35 cellular contexts compared by ENCODE assay signal in genomic region chr2:108226570-108226969, GRCh38. TPM values are rescaled to one million over a fixed set of nuclear protein-coding genes. Genes with fewer than 3 reads are reported as not detected.
"Had no signal": no experiment of that assay in that cellular context is flagged by ENCODE, and none has a peak within 500 bp of the region (broad histone marks: within the 10 kb centered on the region; RNA-seq: fewer than 3 reads in every experiment).

No MANE protein-coding gene starts in this region.

- H3K9me3 ChIP-seq: gastrocnemius medialis had no signal

- FAIRE-seq: colon, TTC549 had no signal

- H3K27me3 ChIP-seq: adrenal gland, body of pancreas, esophagus muscularis mucosa, foreskin keratinocyte, gastrocnemius medialis, heart left ventricle had no signal

- H3K36me3 Mint-ChIP-seq: activated naive CD8-positive, alpha-beta T cell treated with anti-CD3 and anti-CD28 coated beads for 36 hours had no signal

- H3K27ac ChIP-seq: adrenal gland, body of pancreas, esophagus muscularis mucosa, foreskin keratinocyte, gastrocnemius medialis, heart left ventricle, VCaP had no signal

- DNase-seq: activated CD4-positive, alpha-beta memory T cell treated with anti-CD3 and anti-CD28 coated beads, Interleukin-2, amount 10 ng/mL, durations not matched to agents 7 days and 5 days; activated CD4-positive, alpha-beta T cell treated with anti-CD3 and anti-CD28 coated beads for 1 hour; activated CD4-positive, alpha-beta T cell treated with anti-CD3 and anti-CD28 coated beads for 4 hours; activated CD4-positive, alpha-beta T cell treated with anti-CD3 and anti-CD28 coated beads, Interleukin-2, amount 10 ng/mL, durations not matched to agents 7 days and 5 days; activated CD4-positive, alpha-beta T cell treated with anti-CD3 and anti-CD28 coated beads, Interleukin-2, amount 50 U/mL, for 4 hours; activated CD8-positive, alpha-beta memory T cell treated with anti-CD3 and anti-CD28 coated beads for 24 hours; activated effector memory CD4-positive, alpha-beta T cell treated with anti-CD3 and anti-CD28 coated beads, Interleukin-2, amount 50 U/mL, for 16 hours; activated naive CD4-positive, alpha-beta T cell treated with anti-CD3 and anti-CD28 coated beads for 36 hours; activated naive CD8-positive, alpha-beta T cell treated with anti-CD3 and anti-CD28 coated beads for 36 hours; activated naive CD8-positive, alpha-beta T cell treated with anti-CD3 and anti-CD28 coated beads, Interleukin-2, amount 50 U/mL, for 24 hours; activated T-cell treated with anti-CD3 and anti-CD28 coated beads, Interleukin-2, amount 50 U/mL, for 4 hours; adrenal gland; amygdala; aorta; body of pancreas; caudate nucleus; cortex of kidney; dermis blood vessel endothelial cell; effector CD4-positive, alpha-beta T cell; effector memory CD8-positive, alpha-beta T cell; erythroblast; foreskin keratinocyte; gastrocnemius medialis; glutamatergic neuron; heart left ventricle; T-helper 2 cell had no signal

- H3K4me3 Mint-ChIP-seq: activated CD4-positive, alpha-beta memory T cell treated with anti-CD3 and anti-CD28 coated beads, Interleukin-2, amount 10 ng/mL, durations not matched to agents 7 days and 5 days; activated CD4-positive, alpha-beta T cell treated with anti-CD3 and anti-CD28 coated beads, Interleukin-2, amount 10 ng/mL, durations not matched to agents 7 days and 5 days; activated naive CD4-positive, alpha-beta T cell treated with anti-CD3 and anti-CD28 coated beads for 36 hours; activated naive CD4-positive, alpha-beta T cell treated with anti-CD3 and anti-CD28 coated beads, Interleukin-2, amount 50 U/mL, for 24 hours; activated naive CD8-positive, alpha-beta T cell treated with anti-CD3 and anti-CD28 coated beads for 36 hours; activated naive CD8-positive, alpha-beta T cell treated with anti-CD3 and anti-CD28 coated beads, Interleukin-2, amount 50 U/mL, for 24 hours; activated T-cell treated with anti-CD3 and anti-CD28 coated beads, Interleukin-2, amount 50 U/mL, for 4 hours; activated T-helper 17 cell treated with anti-CD3 and anti-CD28 coated beads, Interleukin-2, amount 50 U/mL, for 72 hours; effector memory CD8-positive, alpha-beta T cell; WTC11 had no signal

- ATAC-seq: activated naive CD8-positive, alpha-beta T cell treated with anti-CD3 and anti-CD28 coated beads, Interleukin-2, amount 50 U/mL, for 24 hours; activated T-cell treated with anti-CD3 and anti-CD28 coated beads, Interleukin-2, amount 50 U/mL, for 4 hours; activated T-helper 17 cell treated with anti-CD3 and anti-CD28 coated beads, Interleukin-2, amount 50 U/mL, for 72 hours; body of pancreas; effector memory CD8-positive, alpha-beta T cell; foreskin keratinocyte; gastrocnemius medialis; heart left ventricle; WTC11 had no signal

- H3K4me3 ChIP-seq: adrenal gland, body of pancreas, esophagus muscularis mucosa, gastrocnemius medialis, heart left ventricle had no signal

- H3K4me1 ChIP-seq: adrenal gland, body of pancreas, foreskin keratinocyte, gastrocnemius medialis had no signal

- H3K27ac Mint-ChIP-seq: activated CD4-positive, alpha-beta memory T cell treated with anti-CD3 and anti-CD28 coated beads, Interleukin-2, amount 10 ng/mL, durations not matched to agents 7 days and 5 days; activated CD4-positive, alpha-beta T cell treated with anti-CD3 and anti-CD28 coated beads, Interleukin-2, amount 10 ng/mL, durations not matched to agents 7 days and 5 days; activated naive CD4-positive, alpha-beta T cell treated with anti-CD3 and anti-CD28 coated beads for 36 hours; activated naive CD4-positive, alpha-beta T cell treated with anti-CD3 and anti-CD28 coated beads, Interleukin-2, amount 50 U/mL, for 24 hours; activated naive CD8-positive, alpha-beta T cell treated with anti-CD3 and anti-CD28 coated beads for 36 hours; activated naive CD8-positive, alpha-beta T cell treated with anti-CD3 and anti-CD28 coated beads, Interleukin-2, amount 50 U/mL, for 24 hours; activated T-helper 17 cell treated with anti-CD3 and anti-CD28 coated beads, Interleukin-2, amount 50 U/mL, for 72 hours; effector memory CD8-positive, alpha-beta T cell; WTC11 had no signal

- H3K36me3 ChIP-seq: adrenal gland, esophagus muscularis mucosa, gastrocnemius medialis, heart left ventricle had no signal

- H3K9me3 Mint-ChIP-seq: activated CD4-positive, alpha-beta memory T cell treated with anti-CD3 and anti-CD28 coated beads, Interleukin-2, amount 10 ng/mL, durations not matched to agents 7 days and 5 days had no signal

- H3K4me1 Mint-ChIP-seq: activated CD4-positive, alpha-beta memory T cell treated with anti-CD3 and anti-CD28 coated beads, Interleukin-2, amount 10 ng/mL, durations not matched to agents 7 days and 5 days; activated CD4-positive, alpha-beta T cell treated with anti-CD3 and anti-CD28 coated beads, Interleukin-2, amount 10 ng/mL, durations not matched to agents 7 days and 5 days; activated naive CD4-positive, alpha-beta T cell treated with anti-CD3 and anti-CD28 coated beads, Interleukin-2, amount 50 U/mL, for 24 hours; activated naive CD8-positive, alpha-beta T cell treated with anti-CD3 and anti-CD28 coated beads for 36 hours; activated naive CD8-positive, alpha-beta T cell treated with anti-CD3 and anti-CD28 coated beads, Interleukin-2, amount 50 U/mL, for 24 hours; activated T-helper 17 cell treated with anti-CD3 and anti-CD28 coated beads, Interleukin-2, amount 50 U/mL, for 72 hours; WTC11 had no signal

- H3K27me3 Mint-ChIP-seq: activated CD4-positive, alpha-beta memory T cell treated with anti-CD3 and anti-CD28 coated beads, Interleukin-2, amount 10 ng/mL, durations not matched to agents 7 days and 5 days had no signal

RNA-seq across cellular contexts. Expression of gene SULT1C3, which starts 13.2 kb away (rescaled TPM):
- total RNA-seq: activated CD4-positive, alpha-beta memory T cell treated with anti-CD3 and anti-CD28 coated beads, Interleukin-2, amount 10 ng/mL, durations not matched to agents 7 days and 5 days; activated CD4-positive, alpha-beta T cell treated with anti-CD3 and anti-CD28 coated beads, Interleukin-2, amount 10 ng/mL, durations not matched to agents 7 days and 5 days; activated naive CD4-positive, alpha-beta T cell treated with anti-CD3 and anti-CD28 coated beads for 36 hours; activated naive CD8-positive, alpha-beta T cell treated with anti-CD3 and anti-CD28 coated beads for 36 hours; activated T-cell treated with anti-CD3 and anti-CD28 coated beads, Interleukin-2, amount 50 U/mL, for 4 hours; activated T-helper 17 cell treated with anti-CD3 and anti-CD28 coated beads, Interleukin-2, amount 50 U/mL, for 72 hours; adrenal gland; aorta; body of pancreas; chondrocyte; dermis blood vessel endothelial cell; esophagus muscularis mucosa; foreskin keratinocyte; gastrocnemius medialis; heart left ventricle; T-helper 1 cell treated with Interleukin-12 subunit alpha and Interleukin-12 subunit beta and Interleukin-4 antibody, amounts not matched to agents 30 ng/mL and 1 ng/mL, for 36 hours; WTC11 had no signal
- polyA plus RNA-seq: adrenal gland, aorta, foreskin keratinocyte, heart left ventricle had no signal
